ENCODE assay signal across 21 cellular contexts in genomic region chr2:127275789-127276188, GRCh38. TPM values are rescaled to one million over a fixed set of nuclear protein-coding genes. Genes with fewer than 3 reads are reported as not detected.
"Had no signal": no experiment of that assay in that cellular context is flagged by ENCODE, and none has a peak within 500 bp of the region (broad histone marks: within the 10 kb centered on the region; RNA-seq: fewer than 3 reads in every experiment).

No MANE protein-coding gene starts in this region.

- H3K27ac Mint-ChIP-seq: progenitor cell of endocrine pancreas had no signal

- ATAC-seq: gastroesophageal sphincter, heart right ventricle, left lobe of liver, lower lobe of right lung, right cardiac atrium, SK-N-SH treated with all-trans-retinoic acid at 6 μM for 48 hours, upper lobe of right lung had no signal

- H3K4me1 Mint-ChIP-seq: neural crest cell had no signal

- H3K9me3 Mint-ChIP-seq: activated naive CD8-positive, alpha-beta T cell treated with anti-CD3 and anti-CD28 coated beads for 36 hours; activated T-cell treated with anti-CD3 and anti-CD28 coated beads, Interleukin-2, amount 50 U/mL, for 24 hours; central memory CD8-positive, alpha-beta T cell; naive B cell; neural crest cell had no signal

- H3K4me3 Mint-ChIP-seq: activated naive CD8-positive, alpha-beta T cell treated with anti-CD3 and anti-CD28 coated beads for 36 hours; activated T-cell treated with anti-CD3 and anti-CD28 coated beads, Interleukin-2, amount 50 U/mL, for 24 hours; central memory CD8-positive, alpha-beta T cell; naive B cell; neural crest cell had no signal

- H3K27me3 ChIP-seq: colonic mucosa, gastroesophageal sphincter, heart right ventricle, upper lobe of right lung had no signal

- H3K27ac ChIP-seq: colonic mucosa, gastroesophageal sphincter, heart right ventricle, lower lobe of right lung, upper lobe of right lung had no signal

- DNase-seq: activated CD4-positive, alpha-beta T cell treated with anti-CD3 and anti-CD28 coated beads for 1 hour; activated CD4-positive, alpha-beta T cell treated with anti-CD3 and anti-CD28 coated beads, Interleukin-2, amount 50 U/mL, for 1 hour; activated CD8-positive, alpha-beta memory T cell treated with anti-CD3 and anti-CD28 coated beads for 24 hours; activated CD8-positive, alpha-beta memory T cell treated with anti-CD3 and anti-CD28 coated beads, Interleukin-2, amount 50 U/mL, for 4 hours; activated effector memory CD4-positive, alpha-beta T cell treated with Interleukin-2 at 50 U/mL for 16 hours; activated naive CD8-positive, alpha-beta T cell treated with anti-CD3 and anti-CD28 coated beads for 36 hours; activated T-cell treated with anti-CD3 and anti-CD28 coated beads, Interleukin-2, amount 50 U/mL, for 24 hours; colonic mucosa; heart right ventricle; lower lobe of right lung; naive B cell; right cardiac atrium; stimulated activated CD4-positive, alpha-beta T cell treated with anti-CD3 and anti-CD28 coated beads, Interleukin-12 subunit alpha, Interleukin-12 subunit beta, amount 100 ng/mL, for 4 hours; T-helper 9 cell; upper lobe of right lung had no signal

- H3K27me3 Mint-ChIP-seq: activated naive CD8-positive, alpha-beta T cell treated with anti-CD3 and anti-CD28 coated beads for 36 hours; activated T-cell treated with anti-CD3 and anti-CD28 coated beads, Interleukin-2, amount 50 U/mL, for 24 hours; central memory CD8-positive, alpha-beta T cell; naive B cell; progenitor cell of endocrine pancreas had no signal

RNA-seq across cellular contexts. Expression of gene CYP27C1, which starts 55.7 kb away (rescaled TPM):
- total RNA-seq: activated naive CD8-positive, alpha-beta T cell treated with anti-CD3 and anti-CD28 coated beads for 36 hours; lower lobe of right lung; upper lobe of right lung had no signal
